12 cellular contexts compared by ENCODE assay signal in the genomic region with DNA sequence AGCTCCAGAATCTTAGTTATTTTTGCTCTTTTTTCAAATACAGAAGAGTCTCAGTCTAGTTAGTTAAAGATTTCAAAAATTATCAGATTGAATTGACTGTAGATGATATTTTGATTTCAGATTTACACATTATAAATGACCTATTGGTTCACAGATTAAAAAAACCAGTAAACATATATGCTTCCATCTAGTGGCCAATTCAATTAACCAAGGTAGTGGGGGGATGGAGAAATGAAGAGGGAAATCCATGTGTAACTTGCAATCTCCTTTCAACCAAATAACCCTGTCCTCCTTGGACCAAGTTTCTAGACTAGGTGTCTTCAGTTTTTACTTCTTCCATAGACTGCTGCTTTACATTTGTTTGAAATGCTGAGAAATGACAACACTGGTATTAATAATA.
DNase-seq lines count a peak whose midpoint lies in the region; ATAC-seq and TF ChIP-seq lines count a peak whose summit lies in the region.
"Had no signal": no experiment of that assay in that cellular context is flagged by ENCODE, and none has a peak within 500 bp of the region (broad histone marks: within the 10 kb centered on the region; RNA-seq: fewer than 3 reads in every experiment).

No MANE protein-coding gene starts in this region.

- H4K8ac ChIP-seq in IMR-90 (ENCODE audit: low read depth in 2 of 2, low read length in 2 of 2), result no peak overlapping the region

- peak; percentile 54 for TF ChIP-seq RAD21 in IMR-90 (IDR thresholded peaks at IDR 0.05; ENCODE audit: low read length)

- TF ChIP-seq CTCF in C4-2B (conservative IDR thresholded peaks at IDR 0.05) (peak; percentile 60), IMR-90 (conservative IDR thresholded peaks at IDR 0.05; ENCODE audit: low read depth, low read length) (peak; percentile 53), WERI-Rb-1 (IDR thresholded peaks at IDR 0.05; ENCODE audit: low read depth, low read length) (peak; percentile 10; the same call in 1 of the 2 replicates), spleen (IDR thresholded peaks at IDR 0.05 in 8 of 11, conservative IDR thresholded peaks at IDR 0.05 in 3 of 11) (peak in 4 of 11 experiments; percentile 15 to 25 (median 24))

- dilution Hi-C loops in IMR-90 (cut with HindIII; ENCODE audit: low sequenced_read_pairs, unreplicated experiment), result no loop called here

- POLR2A ChIA-PET in IMR-90 (lab: Charles Lee; ENCODE audit: unreplicated experiment), result interaction anchor here (0.7 kb wide), 1 partner anchor 332 kb away, joined by 4 read pairs; no protein-coding TSS in a partner anchor

- no TSS peak for BruUV-seq in IMR-90 (replicated peaks; lab: Mats Ljungman, UMichigan)

- H3K4me3 ChIP-seq in IMR-90 (ENCODE audit: insufficient read depth, low read depth, low read length), result no peak overlapping the region
- H3K4me3 ChIP-seq in WERI-Rb-1 (ENCODE audit: low read depth, low read length), result no peak overlapping the region
- H3K4me3 ChIP-seq in spleen, result no peak overlapping the region
- H3K4me3 ChIP-seq: upper lobe of left lung had no signal

- no peak overlapping the region for H4K91ac ChIP-seq in IMR-90 (ENCODE audit: insufficient read depth, low read depth, low read length)

- no peak overlapping the region for H3K23ac ChIP-seq in IMR-90 (ENCODE audit: low read depth, low read length)

- H2AK5ac ChIP-seq in IMR-90 (ENCODE audit: low read depth, low read length), result no peak overlapping the region

- peak; percentile 28 for DNase-seq in IMR-90
- DNase-seq in WERI-Rb-1, result no peak
- DNase-seq in left lobe of liver (ENCODE audit: low spot score), result no peak
- DNase-seq in spleen, result no peak
- no peak for DNase-seq in NK-92 (lab: John Stamatoyannopoulos, UW; ENCODE audit: unreplicated experiment)
- DNase-seq in cerebellar cortex (ENCODE audit: low spot score), result no peak
- DNase-seq: activated CD8-positive, alpha-beta memory T cell treated with anti-CD3 and anti-CD28 coated beads, Interleukin-2, amount 50 U/mL, for 48 hours; GF-D8; RPMI8226; upper lobe of left lung had no signal

- no peak overlapping the region for H2BK5ac ChIP-seq in IMR-90 (ENCODE audit: low read depth, low read length, poor library complexity, severe bottlenecking)

- no peaks in the 10 kb centered on the region for H4K20me1 ChIP-seq in IMR-90 (ENCODE audit: insufficient read depth, low read length)

- ATAC-seq in IMR-90 (ENCODE audit: low read depth), result peak; percentile 29; the same call in 1 of the 2 replicates
- ATAC-seq in left lobe of liver, result peak; percentile 53
- no peak for ATAC-seq in HG03045 (IDR thresholded peaks at IDR 0.05; ENCODE audit: unreplicated experiment)

- H3K79me1 ChIP-seq in IMR-90 (ENCODE audit: low read depth in 1 of 2, low read length in 2 of 2), result peaks cover 10 to 18% of the 10 kb centered on the region in 2 experiments

- in situ Hi-C loops in IMR-90 (cut with MboI; ENCODE audit: low sequenced_read_pairs), result loop anchor here (25.0 kb wide), 1 partner anchor 316 kb away; no protein-coding TSS in a partner anchor

- no peak overlapping the region for H3K9ac ChIP-seq in IMR-90 (ENCODE audit: low read depth, low read length)

- no peaks in the 10 kb centered on the region for H3K27me3 ChIP-seq in IMR-90 (ENCODE audit: control insufficient read depth, insufficient read depth, low read length)
- no peaks in the 10 kb centered on the region for H3K27me3 ChIP-seq in WERI-Rb-1 (ENCODE audit: insufficient read depth, low read depth, severe bottlenecking)
- no peaks in the 10 kb centered on the region for H3K27me3 ChIP-seq in spleen (replicated peaks in 1 of 7)
- H3K27me3 ChIP-seq: upper lobe of left lung had no signal

- H2BK120ac ChIP-seq in IMR-90 (ENCODE audit: low read depth, low read length), result no peak overlapping the region

- H3K56ac ChIP-seq in IMR-90 (ENCODE audit: extremely low read depth, insufficient read depth, low read length), result no peak overlapping the region

- H3K9me3 ChIP-seq in IMR-90 (ENCODE audit: control insufficient read depth, insufficient read depth, low read length), result no peaks in the 10 kb centered on the region
- H3K9me3 ChIP-seq in WERI-Rb-1 (ENCODE audit: severe bottlenecking), result no peaks in the 10 kb centered on the region
- no peaks in the 10 kb centered on the region for H3K9me3 ChIP-seq in spleen
- H3K9me3 ChIP-seq: upper lobe of left lung had no signal

- H2BK15ac ChIP-seq in IMR-90 (ENCODE audit: low read depth, low read length), result no peak overlapping the region

- intact Hi-C loops in IMR-90 (cut with micrococcal nuclease), result loop anchor here (2.0 kb wide), 1 partner anchor 319 kb away; no protein-coding TSS in a partner anchor
- intact Hi-C loops in spleen (cut with DNase I; ENCODE audit: low total_unique reads), result no loop called here

- no peak overlapping the region for H2AK9ac ChIP-seq in IMR-90 (replicated peaks; ENCODE audit: low read depth, low read length, poor library complexity)

- H2BK20ac ChIP-seq in IMR-90 (ENCODE audit: low read depth, low read length), result no peak overlapping the region

- H2AFZ ChIP-seq in IMR-90 (replicated peaks; ENCODE audit: low read length, poor library complexity), result no peak overlapping the region

- no peak overlapping the region for H3K18ac ChIP-seq in IMR-90 (ENCODE audit: low read depth, low read length)

- H3K4me2 ChIP-seq in IMR-90 (ENCODE audit: low read depth, low read length), result no peak overlapping the region

- H3K36me3 ChIP-seq in IMR-90 (ENCODE audit: control insufficient read depth, insufficient read depth, low read length) (no peaks in the 10 kb centered on the region), WERI-Rb-1 (no peaks in the 10 kb centered on the region), spleen (no peaks in the 10 kb centered on the region)
- H3K36me3 ChIP-seq: upper lobe of left lung had no signal

- TF ChIP-seq POLR2A in IMR-90 (IDR thresholded peaks at IDR 0.05; ENCODE audit: low read depth, low read length) (no peak), spleen (IDR thresholded peaks at IDR 0.05) (no peak)

- no peak overlapping the region for H3K27ac ChIP-seq in C4-2B
- H3K27ac ChIP-seq in IMR-90 (ENCODE audit: insufficient read depth, low read length), result no peak overlapping the region
- peak overlapping the region; percentile 87 for H3K27ac ChIP-seq in WERI-Rb-1
- no peak overlapping the region for H3K27ac ChIP-seq in spleen
- H3K27ac ChIP-seq: upper lobe of left lung had no signal

- H3K9me1 ChIP-seq in IMR-90 (ENCODE audit: insufficient read depth, low read length), result no peaks in the 10 kb centered on the region

- no peak overlapping the region for H3K14ac ChIP-seq in IMR-90 (replicated peaks; ENCODE audit: low read depth, low read length)

- no peak overlapping the region for H4K5ac ChIP-seq in IMR-90 (ENCODE audit: low read depth, low read length)

- CTCF ChIA-PET in IMR-90 (lab: Yijun Ruan, JAX), result interaction anchor here (0.6 kb wide), 1 partner anchor 403 kb away, joined by 3 read pairs; no protein-coding TSS in a partner anchor

- H3K4me1 ChIP-seq in IMR-90 (ENCODE audit: control insufficient read depth, insufficient read depth, low read length), result no peaks in the 10 kb centered on the region
- no peaks in the 10 kb centered on the region for H3K4me1 ChIP-seq in spleen

- no peak overlapping the region for H3K4ac ChIP-seq in IMR-90 (ENCODE audit: low read depth, low read length)

TF ChIP-seq in IMR-90, 13 proteins besides CTCF, POLR2A, EP300 and RAD21:
- TF ChIP-seq BHLHE40 (IDR thresholded peaks at IDR 0.05; ENCODE audit: low read depth, low read length) (no peak), SMC3 (IDR thresholded peaks at IDR 0.05; ENCODE audit: low read depth, low read length) (peak; percentile 56), MXI1 (IDR thresholded peaks at IDR 0.05; ENCODE audit: borderline replicate concordance, low read depth, low read length) (no peak), RFX5 (IDR thresholded peaks at IDR 0.05; ENCODE audit: low read depth, low read length) (no peak), CEBPB (IDR thresholded peaks at IDR 0.05; ENCODE audit: low read depth, low read length) (no peak)
- TF ChIP-seq, protein P1, sequence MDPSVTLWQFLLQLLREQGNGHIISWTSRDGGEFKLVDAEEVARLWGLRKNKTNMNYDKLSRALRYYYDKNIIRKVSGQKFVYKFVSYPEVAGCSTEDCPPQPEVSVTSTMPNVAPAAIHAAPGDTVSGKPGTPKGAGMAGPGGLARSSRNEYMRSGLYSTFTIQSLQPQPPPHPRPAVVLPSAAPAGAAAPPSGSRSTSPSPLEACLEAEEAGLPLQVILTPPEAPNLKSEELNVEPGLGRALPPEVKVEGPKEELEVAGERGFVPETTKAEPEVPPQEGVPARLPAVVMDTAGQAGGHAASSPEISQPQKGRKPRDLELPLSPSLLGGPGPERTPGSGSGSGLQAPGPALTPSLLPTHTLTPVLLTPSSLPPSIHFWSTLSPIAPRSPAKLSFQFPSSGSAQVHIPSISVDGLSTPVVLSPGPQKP (IDR thresholded peaks at IDR 0.05; ENCODE audit: borderline replicate concordance, low read depth, low read length), result no peak
